Comparison of ENCODE assay signal across 26 cellular contexts in the genomic region with DNA sequence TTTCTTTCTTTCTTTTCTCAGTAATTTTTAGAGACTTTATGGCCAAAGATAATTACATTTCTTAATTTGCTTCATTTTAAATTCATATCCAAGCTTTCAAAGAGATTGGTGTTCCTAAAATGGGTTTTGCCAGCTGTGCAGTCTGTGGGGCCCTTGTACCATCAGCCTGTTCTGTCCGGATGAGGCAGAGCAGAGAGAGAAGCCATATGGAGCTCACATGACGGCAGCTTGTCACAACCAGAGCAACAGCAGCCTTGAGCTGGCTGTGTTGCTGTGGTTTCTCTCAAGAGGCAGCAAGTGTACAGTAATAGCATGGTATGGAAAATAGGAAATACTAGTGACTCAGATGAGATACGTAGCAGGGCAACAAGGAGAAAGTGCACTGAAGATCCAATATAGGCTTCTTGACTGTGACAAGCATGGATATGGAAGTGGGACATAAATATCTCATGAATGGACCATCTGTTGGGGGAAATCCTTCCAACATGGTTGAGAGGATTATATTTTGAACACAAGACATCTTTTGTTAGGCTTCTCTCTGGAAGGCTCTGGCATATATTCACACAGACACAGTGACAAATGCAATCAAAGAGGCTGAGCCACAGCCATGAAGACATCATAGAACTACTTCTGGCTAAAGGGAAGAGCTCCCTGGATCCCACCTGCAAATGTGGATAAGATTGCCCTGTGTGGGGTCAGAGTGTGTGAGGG.
A peak's percentile ranks its signal among the peaks of the same experiment; 100 is the strongest.
DNase-seq lines count a peak whose midpoint lies in the region; ATAC-seq and TF ChIP-seq lines count a peak whose summit lies in the region.
"Had no signal": no experiment of that assay in that cellular context is flagged by ENCODE, and none has a peak within 500 bp of the region (broad histone marks: within the 10 kb centered on the region; RNA-seq: fewer than 3 reads in every experiment).

No MANE protein-coding gene starts in this region.

- H3K9me3 Mint-ChIP-seq in brain = peaks cover 0 to 4% (median 0%) of the 10 kb centered on the region in 5 experiments
- H3K9me3 Mint-ChIP-seq: activated T-helper 2 cell treated with anti-CD3 and anti-CD28 coated beads, Interferon-gamma antibody, Interleukin-2, Interleukin-4, amounts not matched to agents 10 μg/mL and 5 μg/mL and 100 μg/mL, durations not matched to agents 14 hours and 24 hours and 36 hours had no signal

- ATAC-seq in GM21529 (IDR thresholded peaks at IDR 0.05; ENCODE audit: unreplicated experiment) = no peak
- ATAC-seq: K562; naive thymus-derived CD8-positive, alpha-beta T cell; Panc1 had no signal

- no peak for TF ChIP-seq CTCF in brain (conservative IDR thresholded peaks at IDR 0.05)
- TF ChIP-seq CTCF in neural cell (IDR thresholded peaks at IDR 0.05; ENCODE audit: poor library complexity, severe bottlenecking) = peak; percentile 11

- in situ Hi-C loops in KBM-7 (cut with MboI; ENCODE audit: low pct_unique_long_range_greater_than_20kb, low sequenced_read_pairs) = no loop called here

- peak overlapping the region; percentile 21 for H3K27ac ChIP-seq in neural cell (ENCODE audit: low read length)
- H3K27ac ChIP-seq: breast epithelium, GM23248, VCaP had no signal

- H3K9me2 ChIP-seq in neural cell (ENCODE audit: insufficient read depth, low read length) = no peaks in the 10 kb centered on the region
- H3K9me2 ChIP-seq: SK-N-SH had no signal

- peaks cover 8% of the 10 kb centered on the region for H3K27me3 Mint-ChIP-seq in brain
- H3K27me3 Mint-ChIP-seq: progenitor cell of endocrine pancreas had no signal

- no peaks in the 10 kb centered on the region for H3K36me3 Mint-ChIP-seq in brain
- H3K36me3 Mint-ChIP-seq: CD14-positive monocyte; naive thymus-derived CD8-positive, alpha-beta T cell had no signal

- TF ChIP-seq RAD21 in neural cell (conservative IDR thresholded peaks at IDR 0.05) = peak; percentile 19

- H2AFZ ChIP-seq in neural cell (ENCODE audit: low read depth, low read length) = no peak overlapping the region
- H2AFZ ChIP-seq: GM23248 had no signal

- no peaks in the 10 kb centered on the region for H4K20me1 ChIP-seq in neural cell (ENCODE audit: insufficient read depth)

- no peaks in the 10 kb centered on the region for H3F3A ChIP-seq in neural cell (ENCODE audit: insufficient read depth, low read length, poor library complexity, severe bottlenecking)

- TF ChIP-seq EP300 in neural cell (conservative IDR thresholded peaks at IDR 0.05; ENCODE audit: poor library complexity, severe bottlenecking) = peak; percentile 53

- H3K36me3 ChIP-seq in neural cell (ENCODE audit: insufficient read depth, low read length) = no peaks in the 10 kb centered on the region
- H3K36me3 ChIP-seq: breast epithelium had no signal

- H3K79me2 ChIP-seq in neural cell (replicated peaks; ENCODE audit: insufficient read depth, low read length) = no peaks in the 10 kb centered on the region

- H3K4me3 Mint-ChIP-seq in brain = no peak overlapping the region
- H3K4me3 Mint-ChIP-seq: CD14-positive monocyte; naive thymus-derived CD8-positive, alpha-beta T cell had no signal

- DNase-seq in D341Med (ENCODE audit: low spot score) (peak; percentile 55), NCI-H187 treated with DMSO at 0.1 percent for 48 hours (lab: John Stamatoyannopoulos, UW) (peak; percentile 69), NCI-H2081 (lab: John Stamatoyannopoulos, UW) (no peak), dermis blood vessel endothelial cell (no peak), KBM-7 (no peak)
- DNase-seq: activated CD4-positive, alpha-beta T cell treated with anti-CD3 and anti-CD28 coated beads, Interleukin-2, amount 50 U/mL, for 1 hour; activated CD8-positive, alpha-beta memory T cell treated with anti-CD3 and anti-CD28 coated beads, Interleukin-2, amount 50 U/mL, for 4 hours; DMS53; GF-D8; GM23248; mesendoderm; naive thymus-derived CD8-positive, alpha-beta T cell; NCI-H2029 treated with DMSO at 0.1 percent for 48 hours; SK-N-SH; stimulated activated CD4-positive, alpha-beta T cell treated with anti-CD3 and anti-CD28 coated beads, Interleukin-2, amount 100 ng/mL, for 24 hours; stimulated activated naive CD4-positive, alpha-beta T cell had no signal

- peaks cover 18% of the 10 kb centered on the region for H3K4me1 Mint-ChIP-seq in brain
- H3K4me1 Mint-ChIP-seq: CD14-positive monocyte; naive thymus-derived CD8-positive, alpha-beta T cell had no signal

- no peak overlapping the region for H3K4me3 ChIP-seq in neural cell (ENCODE audit: low read length)
- H3K4me3 ChIP-seq: breast epithelium, GM23248, K562 had no signal

- H3K27me3 ChIP-seq in neural cell (ENCODE audit: insufficient read depth, low read depth, low read length) = no peaks in the 10 kb centered on the region

- H3K9me3 ChIP-seq in neural cell (ENCODE audit: low read length) = no peaks in the 10 kb centered on the region
- H3K9me3 ChIP-seq: breast epithelium, SK-N-SH had no signal

- H3K9ac ChIP-seq in neural cell (ENCODE audit: low read length) = no peak overlapping the region
- H3K9ac ChIP-seq: GM23248, SK-N-SH had no signal

- peak overlapping the region in 4 of 5 experiments; percentile 48 to 84 (median 70) for H3K27ac Mint-ChIP-seq in brain
- H3K27ac Mint-ChIP-seq: activated T-helper 2 cell treated with anti-CD3 and anti-CD28 coated beads, Interferon-gamma antibody, Interleukin-2, Interleukin-4, amounts not matched to agents 10 μg/mL and 5 μg/mL and 100 μg/mL, durations not matched to agents 14 hours and 24 hours and 36 hours; CD14-positive monocyte; naive thymus-derived CD8-positive, alpha-beta T cell; progenitor cell of endocrine pancreas had no signal

- no peak overlapping the region for H3K4me2 ChIP-seq in neural cell (ENCODE audit: low read length)
- H3K4me2 ChIP-seq: SK-N-SH had no signal

TF ChIP-seq in neural cell, 6 proteins besides CTCF, POLR2A, EP300 and RAD21:
- TF ChIP-seq, protein P1, sequence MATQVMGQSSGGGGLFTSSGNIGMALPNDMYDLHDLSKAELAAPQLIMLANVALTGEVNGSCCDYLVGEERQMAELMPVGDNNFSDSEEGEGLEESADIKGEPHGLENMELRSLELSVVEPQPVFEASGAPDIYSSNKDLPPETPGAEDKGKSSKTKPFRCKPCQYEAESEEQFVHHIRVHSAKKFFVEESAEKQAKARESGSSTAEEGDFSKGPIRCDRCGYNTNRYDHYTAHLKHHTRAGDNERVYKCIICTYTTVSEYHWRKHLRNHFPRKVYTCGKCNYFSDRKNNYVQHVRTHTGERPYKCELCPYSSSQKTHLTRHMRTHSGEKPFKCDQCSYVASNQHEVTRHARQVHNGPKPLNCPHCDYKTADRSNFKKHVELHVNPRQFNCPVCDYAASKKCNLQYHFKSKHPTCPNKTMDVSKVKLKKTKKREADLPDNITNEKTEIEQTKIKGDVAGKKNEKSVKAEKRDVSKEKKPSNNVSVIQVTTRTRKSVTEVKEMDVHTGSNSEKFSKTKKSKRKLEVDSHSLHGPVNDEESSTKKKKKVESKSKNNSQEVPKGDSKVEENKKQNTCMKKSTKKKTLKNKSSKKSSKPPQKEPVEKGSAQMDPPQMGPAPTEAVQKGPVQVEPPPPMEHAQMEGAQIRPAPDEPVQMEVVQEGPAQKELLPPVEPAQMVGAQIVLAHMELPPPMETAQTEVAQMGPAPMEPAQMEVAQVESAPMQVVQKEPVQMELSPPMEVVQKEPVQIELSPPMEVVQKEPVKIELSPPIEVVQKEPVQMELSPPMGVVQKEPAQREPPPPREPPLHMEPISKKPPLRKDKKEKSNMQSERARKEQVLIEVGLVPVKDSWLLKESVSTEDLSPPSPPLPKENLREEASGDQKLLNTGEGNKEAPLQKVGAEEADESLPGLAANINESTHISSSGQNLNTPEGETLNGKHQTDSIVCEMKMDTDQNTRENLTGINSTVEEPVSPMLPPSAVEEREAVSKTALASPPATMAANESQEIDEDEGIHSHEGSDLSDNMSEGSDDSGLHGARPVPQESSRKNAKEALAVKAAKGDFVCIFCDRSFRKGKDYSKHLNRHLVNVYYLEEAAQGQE (IDR thresholded peaks at IDR 0.05; ENCODE audit: borderline replicate concordance) = peak; percentile 8
- TF ChIP-seq POLR2AphosphoS5 (IDR thresholded peaks at IDR 0.05) (peak; percentile 65), TAF1 (IDR thresholded peaks at IDR 0.05; ENCODE audit: low read depth) (no peak)

Comparison
In these comparisons a context has a peak if more than half of its experiments do, and no peak if none do; other contexts are left out.
1. DNase-seq: peak in D341Med (single experiment) and NCI-H187 treated with DMSO at 0.1 percent for 48 hours (single experiment); none in NCI-H2081 (0 of 2), dermis blood vessel endothelial cell (single experiment) and KBM-7 (single experiment).